1 cellular context compared by ENCODE assay signal in the genomic region with DNA sequence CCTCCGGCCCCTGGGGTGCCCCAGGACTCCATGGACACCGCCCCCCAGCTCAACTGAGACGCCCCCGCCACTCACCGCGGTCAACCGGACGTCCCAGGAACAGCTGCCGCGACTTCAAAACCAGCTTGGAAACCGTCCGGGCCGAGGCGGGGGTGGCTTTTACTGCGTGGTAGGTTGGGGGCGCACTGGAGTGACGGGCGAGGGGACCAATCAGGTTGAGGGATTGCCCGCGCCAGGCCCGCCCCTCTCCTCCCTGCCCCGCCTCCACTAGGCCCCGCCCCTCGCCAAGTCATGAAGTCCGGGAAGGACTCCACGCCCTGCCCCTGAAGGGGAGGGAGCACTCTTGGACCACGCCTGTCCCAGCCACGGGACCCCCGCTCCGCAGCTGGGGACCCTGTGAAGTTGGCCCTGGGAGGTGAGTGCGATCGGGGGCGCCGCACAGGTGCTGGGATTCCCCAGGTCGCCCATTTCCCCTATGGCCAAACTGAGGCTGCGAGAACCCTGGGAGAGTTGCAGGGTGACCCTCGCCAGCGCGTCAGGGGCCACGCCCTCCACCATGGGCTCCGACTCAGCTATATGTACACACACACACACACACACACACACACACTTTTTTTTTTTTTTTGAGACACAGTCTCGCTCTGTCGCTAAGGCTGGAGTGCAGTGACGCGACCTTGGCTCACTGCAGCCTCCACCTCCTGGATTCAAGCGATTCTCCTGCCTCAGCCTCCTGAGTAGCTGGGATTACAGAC.
TF ChIP-seq lines count a peak whose summit lies in the region.

A gene with protein sequence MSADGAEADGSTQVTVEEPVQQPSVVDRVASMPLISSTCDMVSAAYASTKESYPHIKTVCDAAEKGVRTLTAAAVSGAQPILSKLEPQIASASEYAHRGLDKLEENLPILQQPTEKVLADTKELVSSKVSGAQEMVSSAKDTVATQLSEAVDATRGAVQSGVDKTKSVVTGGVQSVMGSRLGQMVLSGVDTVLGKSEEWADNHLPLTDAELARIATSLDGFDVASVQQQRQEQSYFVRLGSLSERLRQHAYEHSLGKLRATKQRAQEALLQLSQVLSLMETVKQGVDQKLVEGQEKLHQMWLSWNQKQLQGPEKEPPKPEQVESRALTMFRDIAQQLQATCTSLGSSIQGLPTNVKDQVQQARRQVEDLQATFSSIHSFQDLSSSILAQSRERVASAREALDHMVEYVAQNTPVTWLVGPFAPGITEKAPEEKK (minus strand): TSS at position 134 of the 752 bp plus-strand sequence. CDS start 6,273 bp downstream, outside the sequence.

TF ChIP-seq in K562, 482 proteins besides CTCF, POLR2A, EP300 and RAD21 (continued from another document and continues in another):
- TF ChIP-seq, protein P1, sequence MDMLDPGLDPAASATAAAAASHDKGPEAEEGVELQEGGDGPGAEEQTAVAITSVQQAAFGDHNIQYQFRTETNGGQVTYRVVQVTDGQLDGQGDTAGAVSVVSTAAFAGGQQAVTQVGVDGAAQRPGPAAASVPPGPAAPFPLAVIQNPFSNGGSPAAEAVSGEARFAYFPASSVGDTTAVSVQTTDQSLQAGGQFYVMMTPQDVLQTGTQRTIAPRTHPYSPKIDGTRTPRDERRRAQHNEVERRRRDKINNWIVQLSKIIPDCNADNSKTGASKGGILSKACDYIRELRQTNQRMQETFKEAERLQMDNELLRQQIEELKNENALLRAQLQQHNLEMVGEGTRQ (CRISPR knock-in tag; IDR thresholded peaks at IDR 0.05), result no peak
- TF ChIP-seq CSDE1 (IDR thresholded peaks at IDR 0.05) (no peak), PRPF4 (IDR thresholded peaks at IDR 0.05; ENCODE audit: insufficient read depth, low read depth, low read length, poor library complexity, severe bottlenecking) (no peak), SOX6 (IDR thresholded peaks at IDR 0.05) (peak; percentile 47), MYBL2 (IDR thresholded peaks at IDR 0.05; ENCODE audit: low read depth) (no peak), MYBL2 (CRISPR knock-in tag; IDR thresholded peaks at IDR 0.05; ENCODE audit: borderline replicate concordance) (no peak), KLF10 (CRISPR knock-in tag; IDR thresholded peaks at IDR 0.05) (no peak), ZNF764 (CRISPR knock-in tag; IDR thresholded peaks at IDR 0.05; ENCODE audit: low read depth) (no peak), FOXK2 (conservative IDR thresholded peaks at IDR 0.05 in 1 of 2, IDR thresholded peaks at IDR 0.05 in 1 of 2; ENCODE audit: low read depth in 2 of 2) (peak; percentile 90 to 91), YY1 (IDR thresholded peaks at IDR 0.05; ENCODE audit: borderline replicate concordance in 1 of 3, control insufficient read depth in 1 of 3, extremely low read depth in 1 of 3, insufficient read depth in 3 of 3, insufficient read length in 1 of 3, insufficient replicate concordance in 2 of 3, low read depth in 1 of 3, low read length in 2 of 3) (peak in 1 of 3 experiments; percentile 1), ZNF717 (CRISPR knock-in tag; IDR thresholded peaks at IDR 0.05) (no peak), ZFX (CRISPR knock-in tag; IDR thresholded peaks at IDR 0.05) (0 out of 2 replicates have a peak, but pooled peaks have one; percentile 17), ZNF583 (CRISPR knock-in tag; IDR thresholded peaks at IDR 0.05) (no peak), KHSRP (IDR thresholded peaks at IDR 0.05) (no peak), DPF2 (IDR thresholded peaks at IDR 0.05) (peak; percentile 86), ZNF778 (CRISPR knock-in tag; IDR thresholded peaks at IDR 0.05) (no peak), SMARCA4 (IDR thresholded peaks at IDR 0.05) (peak; percentile 78), ZNF354B (CRISPR knock-in tag; IDR thresholded peaks at IDR 0.05) (no peak), ZNF695 (CRISPR knock-in tag; IDR thresholded peaks at IDR 0.05) (no peak), ESRRA (IDR thresholded peaks at IDR 0.05; ENCODE audit: borderline replicate concordance, low read depth) (peak; percentile 98), GTF2A2 (tag; IDR thresholded peaks at IDR 0.05) (no peak), ELF2 (CRISPR knock-in tag; IDR thresholded peaks at IDR 0.05) (no peak), CHD4 (IDR thresholded peaks at IDR 0.05; ENCODE audit: insufficient read depth, insufficient replicate concordance, low read depth, low read length, poor library complexity, severe bottlenecking) (peak; percentile 62), DMBX1 (CRISPR knock-in tag; IDR thresholded peaks at IDR 0.05; ENCODE audit: borderline replicate concordance) (no peak), DACH1 (IDR thresholded peaks at IDR 0.05; ENCODE audit: partially characterized antibody) (peak; percentile 52), ZNF76 (CRISPR knock-in tag; IDR thresholded peaks at IDR 0.05; ENCODE audit: borderline replicate concordance) (no peak), NFIC (IDR thresholded peaks at IDR 0.05) (peak; percentile 7; the same call in 1 of the 2 replicates), KDM2B (CRISPR knock-in tag; IDR thresholded peaks at IDR 0.05) (no peak), RBM25 (IDR thresholded peaks at IDR 0.05; ENCODE audit: low read depth, low read length, severe bottlenecking) (peak; percentile 79), MYC (IDR thresholded peaks at IDR 0.05; ENCODE audit: low read depth, low read length) (no peak), MYC (CRISPR knock-in tag; IDR thresholded peaks at IDR 0.05; ENCODE audit: borderline replicate concordance, low read depth) (0 out of 2 replicates have a peak, but pooled peaks have one; percentile 21), TAF7 (tag; IDR thresholded peaks at IDR 0.05) (no peak), ZC3H8 (IDR thresholded peaks at IDR 0.05) (no peak)
- TF ChIP-seq, protein P2, sequence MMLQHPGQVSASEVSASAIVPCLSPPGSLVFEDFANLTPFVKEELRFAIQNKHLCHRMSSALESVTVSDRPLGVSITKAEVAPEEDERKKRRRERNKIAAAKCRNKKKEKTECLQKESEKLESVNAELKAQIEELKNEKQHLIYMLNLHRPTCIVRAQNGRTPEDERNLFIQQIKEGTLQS (IDR thresholded peaks at IDR 0.05), result peak; percentile 40; the same call in 1 of the 2 replicates
- TF ChIP-seq, protein P2 (CRISPR knock-in tag; conservative IDR thresholded peaks at IDR 0.05), result no peak
- TF ChIP-seq, protein P3, sequence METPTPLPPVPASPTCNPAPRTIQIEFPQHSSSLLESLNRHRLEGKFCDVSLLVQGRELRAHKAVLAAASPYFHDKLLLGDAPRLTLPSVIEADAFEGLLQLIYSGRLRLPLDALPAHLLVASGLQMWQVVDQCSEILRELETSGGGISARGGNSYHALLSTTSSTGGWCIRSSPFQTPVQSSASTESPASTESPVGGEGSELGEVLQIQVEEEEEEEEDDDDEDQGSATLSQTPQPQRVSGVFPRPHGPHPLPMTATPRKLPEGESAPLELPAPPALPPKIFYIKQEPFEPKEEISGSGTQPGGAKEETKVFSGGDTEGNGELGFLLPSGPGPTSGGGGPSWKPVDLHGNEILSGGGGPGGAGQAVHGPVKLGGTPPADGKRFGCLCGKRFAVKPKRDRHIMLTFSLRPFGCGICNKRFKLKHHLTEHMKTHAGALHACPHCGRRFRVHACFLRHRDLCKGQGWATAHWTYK (CRISPR knock-in tag; IDR thresholded peaks at IDR 0.05), result peak; percentile 47; the same call in 1 of the 2 replicates
- TF ChIP-seq, protein P4, sequence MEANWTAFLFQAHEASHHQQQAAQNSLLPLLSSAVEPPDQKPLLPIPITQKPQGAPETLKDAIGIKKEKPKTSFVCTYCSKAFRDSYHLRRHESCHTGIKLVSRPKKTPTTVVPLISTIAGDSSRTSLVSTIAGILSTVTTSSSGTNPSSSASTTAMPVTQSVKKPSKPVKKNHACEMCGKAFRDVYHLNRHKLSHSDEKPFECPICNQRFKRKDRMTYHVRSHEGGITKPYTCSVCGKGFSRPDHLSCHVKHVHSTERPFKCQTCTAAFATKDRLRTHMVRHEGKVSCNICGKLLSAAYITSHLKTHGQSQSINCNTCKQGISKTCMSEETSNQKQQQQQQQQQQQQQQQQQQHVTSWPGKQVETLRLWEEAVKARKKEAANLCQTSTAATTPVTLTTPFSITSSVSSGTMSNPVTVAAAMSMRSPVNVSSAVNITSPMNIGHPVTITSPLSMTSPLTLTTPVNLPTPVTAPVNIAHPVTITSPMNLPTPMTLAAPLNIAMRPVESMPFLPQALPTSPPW (CRISPR knock-in tag; IDR thresholded peaks at IDR 0.05), result peak; percentile 91
- TF ChIP-seq, protein P5, sequence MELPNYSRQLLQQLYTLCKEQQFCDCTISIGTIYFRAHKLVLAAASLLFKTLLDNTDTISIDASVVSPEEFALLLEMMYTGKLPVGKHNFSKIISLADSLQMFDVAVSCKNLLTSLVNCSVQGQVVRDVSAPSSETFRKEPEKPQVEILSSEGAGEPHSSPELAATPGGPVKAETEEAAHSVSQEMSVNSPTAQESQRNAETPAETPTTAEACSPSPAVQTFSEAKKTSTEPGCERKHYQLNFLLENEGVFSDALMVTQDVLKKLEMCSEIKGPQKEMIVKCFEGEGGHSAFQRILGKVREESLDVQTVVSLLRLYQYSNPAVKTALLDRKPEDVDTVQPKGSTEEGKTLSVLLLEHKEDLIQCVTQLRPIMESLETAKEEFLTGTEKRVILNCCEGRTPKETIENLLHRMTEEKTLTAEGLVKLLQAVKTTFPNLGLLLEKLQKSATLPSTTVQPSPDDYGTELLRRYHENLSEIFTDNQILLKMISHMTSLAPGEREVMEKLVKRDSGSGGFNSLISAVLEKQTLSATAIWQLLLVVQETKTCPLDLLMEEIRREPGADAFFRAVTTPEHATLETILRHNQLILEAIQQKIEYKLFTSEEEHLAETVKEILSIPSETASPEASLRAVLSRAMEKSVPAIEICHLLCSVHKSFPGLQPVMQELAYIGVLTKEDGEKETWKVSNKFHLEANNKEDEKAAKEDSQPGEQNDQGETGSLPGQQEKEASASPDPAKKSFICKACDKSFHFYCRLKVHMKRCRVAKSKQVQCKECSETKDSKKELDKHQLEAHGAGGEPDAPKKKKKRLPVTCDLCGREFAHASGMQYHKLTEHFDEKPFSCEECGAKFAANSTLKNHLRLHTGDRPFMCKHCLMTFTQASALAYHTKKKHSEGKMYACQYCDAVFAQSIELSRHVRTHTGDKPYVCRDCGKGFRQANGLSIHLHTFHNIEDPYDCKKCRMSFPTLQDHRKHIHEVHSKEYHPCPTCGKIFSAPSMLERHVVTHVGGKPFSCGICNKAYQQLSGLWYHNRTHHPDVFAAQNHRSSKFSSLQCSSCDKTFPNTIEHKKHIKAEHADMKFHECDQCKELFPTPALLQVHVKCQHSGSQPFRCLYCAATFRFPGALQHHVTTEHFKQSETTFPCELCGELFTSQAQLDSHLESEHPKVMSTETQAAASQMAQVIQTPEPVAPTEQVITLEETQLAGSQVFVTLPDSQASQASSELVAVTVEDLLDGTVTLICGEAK (IDR thresholded peaks at IDR 0.05), result peak; percentile 38; the same call in 1 of the 2 replicates
- TF ChIP-seq, protein P5 (CRISPR knock-in tag; IDR thresholded peaks at IDR 0.05), result no peak
- TF ChIP-seq, protein P6, sequence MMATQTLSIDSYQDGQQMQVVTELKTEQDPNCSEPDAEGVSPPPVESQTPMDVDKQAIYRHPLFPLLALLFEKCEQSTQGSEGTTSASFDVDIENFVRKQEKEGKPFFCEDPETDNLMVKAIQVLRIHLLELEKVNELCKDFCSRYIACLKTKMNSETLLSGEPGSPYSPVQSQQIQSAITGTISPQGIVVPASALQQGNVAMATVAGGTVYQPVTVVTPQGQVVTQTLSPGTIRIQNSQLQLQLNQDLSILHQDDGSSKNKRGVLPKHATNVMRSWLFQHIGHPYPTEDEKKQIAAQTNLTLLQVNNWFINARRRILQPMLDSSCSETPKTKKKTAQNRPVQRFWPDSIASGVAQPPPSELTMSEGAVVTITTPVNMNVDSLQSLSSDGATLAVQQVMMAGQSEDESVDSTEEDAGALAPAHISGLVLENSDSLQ (IDR thresholded peaks at IDR 0.05), result peak; percentile 99
- TF ChIP-seq, protein P7, sequence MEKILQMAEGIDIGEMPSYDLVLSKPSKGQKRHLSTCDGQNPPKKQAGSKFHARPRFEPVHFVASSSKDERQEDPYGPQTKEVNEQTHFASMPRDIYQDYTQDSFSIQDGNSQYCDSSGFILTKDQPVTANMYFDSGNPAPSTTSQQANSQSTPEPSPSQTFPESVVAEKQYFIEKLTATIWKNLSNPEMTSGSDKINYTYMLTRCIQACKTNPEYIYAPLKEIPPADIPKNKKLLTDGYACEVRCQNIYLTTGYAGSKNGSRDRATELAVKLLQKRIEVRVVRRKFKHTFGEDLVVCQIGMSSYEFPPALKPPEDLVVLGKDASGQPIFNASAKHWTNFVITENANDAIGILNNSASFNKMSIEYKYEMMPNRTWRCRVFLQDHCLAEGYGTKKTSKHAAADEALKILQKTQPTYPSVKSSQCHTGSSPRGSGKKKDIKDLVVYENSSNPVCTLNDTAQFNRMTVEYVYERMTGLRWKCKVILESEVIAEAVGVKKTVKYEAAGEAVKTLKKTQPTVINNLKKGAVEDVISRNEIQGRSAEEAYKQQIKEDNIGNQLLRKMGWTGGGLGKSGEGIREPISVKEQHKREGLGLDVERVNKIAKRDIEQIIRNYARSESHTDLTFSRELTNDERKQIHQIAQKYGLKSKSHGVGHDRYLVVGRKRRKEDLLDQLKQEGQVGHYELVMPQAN (IDR thresholded peaks at IDR 0.05; ENCODE audit: borderline replicate concordance), result peak; percentile 84; the same call in 1 of the 2 replicates
